ENCODE assay signal across 14 cellular contexts in the genomic region with DNA sequence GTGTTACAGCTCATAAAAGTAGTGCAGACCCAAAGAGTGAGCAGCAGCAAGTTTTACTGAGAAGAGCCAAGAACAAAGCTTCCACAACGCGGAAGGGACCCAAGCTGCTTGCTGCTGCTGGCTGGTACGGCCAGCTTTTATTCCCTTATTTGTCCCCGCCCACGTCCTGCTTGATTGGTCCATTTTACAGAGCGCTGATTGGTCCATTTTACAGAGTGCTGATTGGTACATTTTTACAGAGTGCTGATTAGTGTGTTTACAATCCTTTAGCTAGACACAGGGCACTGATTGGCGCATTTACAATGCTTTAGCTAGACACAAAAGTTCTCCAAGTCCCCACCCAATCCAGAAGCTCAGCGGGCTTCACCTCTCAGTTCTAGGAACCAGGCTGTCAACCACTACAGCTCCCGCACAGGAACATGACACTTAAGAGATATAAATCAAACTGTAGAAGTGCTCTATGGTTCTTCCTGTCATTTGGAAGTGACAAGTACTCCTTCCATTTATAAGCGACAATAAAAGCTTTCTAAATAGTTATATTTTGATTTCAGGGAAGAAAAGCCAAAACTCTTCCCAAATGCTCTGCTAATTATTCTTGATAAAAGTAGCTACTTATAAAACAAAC. TPM values are rescaled to one million over a fixed set of nuclear protein-coding genes. Genes with fewer than 3 reads are reported as not detected.
A peak's percentile ranks its signal among the peaks of the same experiment; 100 is the strongest.
DNase-seq lines count a peak whose midpoint lies in the region; ATAC-seq, FAIRE-seq and TF ChIP-seq lines count a peak whose summit lies in the region.
"Had no signal": no experiment of that assay in that cellular context is flagged by ENCODE, and none has a peak within 500 bp of the region (broad histone marks: within the 10 kb centered on the region; RNA-seq: fewer than 3 reads in every experiment).

No MANE protein-coding gene starts in this region.

- H3K4me1 Mint-ChIP-seq in endodermal cell = no peaks in the 10 kb centered on the region
- H3K4me1 Mint-ChIP-seq in T-helper 2 cell treated with Interferon-gamma antibody and Interleukin-4, amounts not matched to agents 5 μg/mL and 100 μg/mL, for 36 hours (ENCODE audit: low read depth) = peaks cover 5% of the 10 kb centered on the region

- H2AFZ ChIP-seq in DND-41 (ENCODE audit: low read depth, low read length) = no peak overlapping the region

- H3K27me3 ChIP-seq in DND-41 (ENCODE audit: insufficient read depth, low read length, poor library complexity) (no peaks in the 10 kb centered on the region), endodermal cell (ENCODE audit: control insufficient read depth, insufficient read depth, low read length, poor library complexity, severe bottlenecking) (no peaks in the 10 kb centered on the region), dorsolateral prefrontal cortex (no peaks in the 10 kb centered on the region)

- TF ChIP-seq EP300 in A549 (IDR thresholded peaks at IDR 0.05) = no peak

- TF ChIP-seq RAD21 in A549 (conservative IDR thresholded peaks at IDR 0.05 in 1 of 2, IDR thresholded peaks at IDR 0.05 in 1 of 2) = no peak

- no peak overlapping the region for H3K4me3 Mint-ChIP-seq in endodermal cell
- H3K4me3 Mint-ChIP-seq in T-helper 2 cell treated with Interferon-gamma antibody and Interleukin-4, amounts not matched to agents 5 μg/mL and 100 μg/mL, for 36 hours = no peak overlapping the region
- H3K4me3 Mint-ChIP-seq: CD14-positive monocyte; CD8-positive, alpha-beta T cell; HFFc6 had no signal

- H3K9me3 Mint-ChIP-seq in endodermal cell = peaks cover 41% of the 10 kb centered on the region
- H3K9me3 Mint-ChIP-seq in T-helper 2 cell treated with Interferon-gamma antibody and Interleukin-4, amounts not matched to agents 5 μg/mL and 100 μg/mL, for 36 hours = peaks cover 43% of the 10 kb centered on the region

- intact Hi-C loops in dorsolateral prefrontal cortex (cut with DNase I) = no loop called here

- 0 out of 2 replicates have a peak, but pooled peaks cover 5% of the 10 kb centered on the region for H3K36me3 ChIP-seq in DND-41 (ENCODE audit: insufficient read depth, low read length)
- H3K36me3 ChIP-seq in endodermal cell (ENCODE audit: control insufficient read depth, insufficient read depth, low read length) = peaks cover 38% of the 10 kb centered on the region
- H3K36me3 ChIP-seq: HAP-1 had no signal

- H3K9me3 ChIP-seq in A549 = peaks cover 16% of the 10 kb centered on the region; the same call in 2 of the 3 replicates
- H3K9me3 ChIP-seq in DND-41 (ENCODE audit: insufficient read depth, low read length, severe bottlenecking) = peaks cover 22% of the 10 kb centered on the region
- peaks cover 40% of the 10 kb centered on the region for H3K9me3 ChIP-seq in endodermal cell (ENCODE audit: control insufficient read depth, low read length)
- H3K9me3 ChIP-seq: HAP-1 had no signal

- no peak for TF ChIP-seq POLR2A in A549 (IDR thresholded peaks at IDR 0.05; ENCODE audit: low read length)

- ATAC-seq in A549 (no peak), DND-41 (ENCODE audit: insufficient read depth, low read depth) (peak; percentile 27; the same call in 1 of the 3 replicates)
- ATAC-seq: CD8-positive, alpha-beta T cell had no signal

- no peak overlapping the region for H3K4me3 ChIP-seq in A549
- H3K4me3 ChIP-seq in DND-41 (ENCODE audit: low read depth in 1 of 2, low read length in 2 of 2) = no peak overlapping the region
- H3K4me3 ChIP-seq in endodermal cell (ENCODE audit: low read length) = peak overlapping the region; percentile 43
- H3K4me3 ChIP-seq in dorsolateral prefrontal cortex = no peak overlapping the region
- H3K4me3 ChIP-seq: HAP-1 had no signal

- H3K27ac ChIP-seq in A549 (no peak overlapping the region), DND-41 (ENCODE audit: low read length) (no peak overlapping the region), endodermal cell (ENCODE audit: low read depth, low read length) (no peak overlapping the region), dorsolateral prefrontal cortex (no peak overlapping the region)

- POLR2A ChIA-PET in A549 (lab: Yijun Ruan, JAX) = interaction anchor here (1.0 kb wide), 1 partner anchor 13 kb away, joined by 4 read pairs; no protein-coding TSS in a partner anchor

- DNase-seq in A549 (ENCODE audit: low read depth in 1 of 2, low spot score in 1 of 2) = peak in 1 of 2 experiments; percentile 7
- no peak for DNase-seq in DND-41
- DNase-seq in NAMALWA (ENCODE audit: low spot score) = peak; percentile 19
- DNase-seq in endodermal cell = no peak
- no peak for DNase-seq in dorsolateral prefrontal cortex
- DNase-seq in NCI-H1694 treated with DMSO at 0.1 percent for 48 hours (lab: John Stamatoyannopoulos, UW) = no peak
- no peak for DNase-seq in T-helper 2 cell treated with Interferon-gamma antibody and Interleukin-4, amounts not matched to agents 5 μg/mL and 100 μg/mL, for 36 hours (ENCODE audit: low spot score)
- DNase-seq: CD8-positive, alpha-beta T cell; COR-L47; HFFc6 had no signal

- CTCF ChIA-PET in A549 (lab: Yijun Ruan, JAX) = interaction anchor here (1.0 to 1.5 kb wide), 3 partner anchors 35 to 74 kb away, joined by 3 to 5 read pairs (median 5); a partner anchor contains a TSS

- WGBS in A549 (ENCODE audit: missing lambda C conversion rate) = 96% methylated on average over 10 of the region's 10 CpGs
- WGBS in endodermal cell (ENCODE audit: insufficient coverage in 1 of 2, insufficient read length in 1 of 2), 2 experiments = 94 to 97% methylated on average over 6 to 10 of the region's 10 CpGs

- TF ChIP-seq CTCF in A549 (IDR thresholded peaks at IDR 0.05) = no peak
- no peak for TF ChIP-seq CTCF in DND-41 (IDR thresholded peaks at IDR 0.05; ENCODE audit: borderline replicate concordance, extremely low read depth, low read length, poor library complexity, severe bottlenecking)
- no peak for TF ChIP-seq CTCF in endodermal cell (conservative IDR thresholded peaks at IDR 0.05)
- no peak for TF ChIP-seq CTCF in dorsolateral prefrontal cortex (IDR thresholded peaks at IDR 0.05 in 54 of 56, conservative IDR thresholded peaks at IDR 0.05 in 2 of 56; ENCODE audit: low read depth in 1 of 56, partially characterized antibody in 56 of 56)

- H3K27me3 Mint-ChIP-seq in endodermal cell (ENCODE audit: insufficient read depth) = no peaks in the 10 kb centered on the region
- H3K27me3 Mint-ChIP-seq in T-helper 2 cell treated with Interferon-gamma antibody and Interleukin-4, amounts not matched to agents 5 μg/mL and 100 μg/mL, for 36 hours (ENCODE audit: low read depth) = no peaks in the 10 kb centered on the region

- FAIRE-seq in A549 (lab: Jason Lieb, UNC) = no peak
- FAIRE-seq: D721Med, H1 had no signal

- H4K20me1 ChIP-seq in DND-41 (ENCODE audit: insufficient read depth, low read length) = peaks cover 4% of the 10 kb centered on the region; the same call in 1 of the 2 replicates

- H3K9ac ChIP-seq in DND-41 (ENCODE audit: low read depth, low read length) (no peak overlapping the region), endodermal cell (ENCODE audit: extremely low read depth, low read length, poor library complexity, severe bottlenecking) (no peak overlapping the region)

- H3K36me3 Mint-ChIP-seq in endodermal cell (ENCODE audit: low read depth) = peaks cover 70% of the 10 kb centered on the region
- H3K36me3 Mint-ChIP-seq in T-helper 2 cell treated with Interferon-gamma antibody and Interleukin-4, amounts not matched to agents 5 μg/mL and 100 μg/mL, for 36 hours (ENCODE audit: low read depth) = peaks cover 62% of the 10 kb centered on the region

- H3K4me2 ChIP-seq in A549 (no peak overlapping the region), DND-41 (ENCODE audit: insufficient read depth, low read length) (no peak overlapping the region)

- H3K4me1 ChIP-seq in A549 (no peaks in the 10 kb centered on the region), DND-41 (ENCODE audit: insufficient read depth, low read length) (no peaks in the 10 kb centered on the region), endodermal cell (ENCODE audit: control insufficient read depth, insufficient read depth, low read length) (no peaks in the 10 kb centered on the region)
- H3K4me1 ChIP-seq: HAP-1 had no signal

- H3K27ac Mint-ChIP-seq in endodermal cell = no peak overlapping the region
- no peak overlapping the region for H3K27ac Mint-ChIP-seq in T-helper 2 cell treated with Interferon-gamma antibody and Interleukin-4, amounts not matched to agents 5 μg/mL and 100 μg/mL, for 36 hours
- H3K27ac Mint-ChIP-seq: CD14-positive monocyte; CD8-positive, alpha-beta T cell; HFFc6 had no signal

- H3K79me2 ChIP-seq in DND-41 (ENCODE audit: insufficient read depth, low read length) = peaks cover 69% of the 10 kb centered on the region

TF ChIP-seq in A549, 52 proteins besides CTCF, POLR2A, EP300 and RAD21:
- TF ChIP-seq MAFK (IDR thresholded peaks at IDR 0.05; ENCODE audit: partially characterized antibody) (peak; percentile 31), EHF (CRISPR knock-in tag; IDR thresholded peaks at IDR 0.05) (no peak)
TF ChIP-seq in A549: peak in this region for 1.

RNA-seq across cellular contexts. Expression of a gene that starts 28.5 kb away (rescaled TPM):
- polyA plus RNA-seq in A549 (2011; rRNA removed) (18.4 and 18.8 TPM in 2 replicates), A549 (2017; fragmentation: RNase III; extraction: RNeasy Plus Mini Kit Qiagen cat#74134 plus additional on column Dnase treatment) (8.5 to 9.3 TPM (median 9.2 TPM) in 3 replicates)
- 3.8 and 4.3 TPM in 2 replicates for polyA plus RNA-seq in A549 (2012; cell fraction: cytosol; rRNA removed)
- 4.0 and 6.1 TPM in 2 replicates for polyA plus RNA-seq in A549 (2012; cell fraction: nucleus; rRNA removed)
- polyA minus RNA-seq in A549 (2011; rRNA and poly(A)+ RNA removed) = 10.3 and 11.9 TPM in 2 replicates
- total RNA-seq in endodermal cell (10 to 100 TPM; 17.7 to 19.3 TPM), dorsolateral prefrontal cortex (10 to 100 TPM; 20.5 to 38.6 (median 29.2) TPM)
- polyA plus RNA-seq in endodermal cell (2013, experiment 1 of 2) = 8.6 TPM
- polyA plus RNA-seq in endodermal cell (2013, experiment 2 of 2) = 9.9 TPM

RNA-seq across cellular contexts. Expression of a gene that starts 28.6 kb away (rescaled TPM):
- 58.3 and 65.0 TPM in 2 replicates for polyA plus RNA-seq in A549 (2011; rRNA removed)
- 29.7 and 30.5 TPM in 2 replicates for polyA plus RNA-seq in A549 (2012; cell fraction: cytosol; rRNA removed)
- polyA plus RNA-seq in A549 (2012; cell fraction: nucleus; rRNA removed) = 21.2 and 28.0 TPM in 2 replicates
- polyA plus RNA-seq in A549 (2017; fragmentation: RNase III; extraction: RNeasy Plus Mini Kit Qiagen cat#74134 plus additional on column Dnase treatment) = 26.9 to 29.5 TPM (median 28.1 TPM) in 3 replicates
- polyA minus RNA-seq in A549 (2011; rRNA and poly(A)+ RNA removed) = 58.5 and 59.1 TPM in 2 replicates
- 10 to 100 TPM; 32.7 to 37.9 TPM for total RNA-seq in endodermal cell
- polyA plus RNA-seq in endodermal cell (2013, experiment 1 of 2) = 34.2 TPM
- 27.8 TPM for polyA plus RNA-seq in endodermal cell (2013, experiment 2 of 2)
- 10 to 100 TPM; 17.3 to 35.6 (median 26.6) TPM for total RNA-seq in dorsolateral prefrontal cortex

RNA-seq across cellular contexts. Expression of a gene that starts 50.1 kb away (rescaled TPM):
- 6.7 and 9.0 TPM in 2 replicates for polyA plus RNA-seq in A549 (2011; rRNA removed)
- polyA plus RNA-seq in A549 (2012; cell fraction: cytosol; rRNA removed) = 4.6 and 5.1 TPM in 2 replicates
- 9.4 and 11.2 TPM in 2 replicates for polyA plus RNA-seq in A549 (2012; cell fraction: nucleus; rRNA removed)
- 4.6 to 5.7 TPM (median 4.9 TPM) in 3 replicates for polyA plus RNA-seq in A549 (2017; fragmentation: RNase III; extraction: RNeasy Plus Mini Kit Qiagen cat#74134 plus additional on column Dnase treatment)
- 5.2 and 6.7 TPM in 2 replicates for polyA minus RNA-seq in A549 (2011; rRNA and poly(A)+ RNA removed)
- 1 to 10 TPM; 2.8 to 4.0 TPM for total RNA-seq in endodermal cell
- polyA plus RNA-seq in endodermal cell (2013, experiment 1 of 2) = 4.2 TPM
- polyA plus RNA-seq in endodermal cell (2013, experiment 2 of 2) = 2.9 TPM
- total RNA-seq in dorsolateral prefrontal cortex = 10 to 100 TPM in 1 of 120 experiments, 1 to 10 TPM in 119; 2.6 to 10.1 (median 5.5) TPM
